ENCODE assay signal across 11 cellular contexts in genomic region chr1:41023279-41023990, GRCh38. TPM values are rescaled to one million over a fixed set of nuclear protein-coding genes. Genes with fewer than 3 reads are reported as not detected.
DNase-seq lines count a peak whose midpoint lies in the region; TF ChIP-seq lines count a peak whose summit lies in the region.
"Had no signal": no experiment of that assay in that cellular context is flagged by ENCODE, and none has a peak within 500 bp of the region (broad histone marks: within the 10 kb centered on the region; RNA-seq: fewer than 3 reads in every experiment).

No MANE protein-coding gene starts in this region.

- H3K9ac ChIP-seq in neural progenitor cell = no peak overlapping the region

- H3K27me3 ChIP-seq in DOHH2 (ENCODE audit: control insufficient read depth, low read length) (no peaks in the 10 kb centered on the region), neural progenitor cell (no peaks in the 10 kb centered on the region)

- H3K9me3 Mint-ChIP-seq in neural progenitor cell = no peaks in the 10 kb centered on the region
- H3K9me3 Mint-ChIP-seq: dendritic cell treated with granulocyte-macrophage colony-stimulating factor and Interleukin-4, amounts not matched to agents 40 ng/mL and 50 ng/mL, for 4 days had no signal

- H4K20me1 ChIP-seq in DOHH2 (ENCODE audit: control insufficient read depth, insufficient read depth, low read depth, low read length) (peaks cover 6% of the 10 kb centered on the region; the same call in 1 of the 2 replicates), neural progenitor cell (ENCODE audit: low read depth) (peaks cover 6% of the 10 kb centered on the region)

- H3K4me2 ChIP-seq in DOHH2 (ENCODE audit: low read length) = no peak overlapping the region
- H3K4me2 ChIP-seq in neural progenitor cell = no peak overlapping the region

- no peaks in the 10 kb centered on the region for H3K9me2 ChIP-seq in DOHH2 (replicated peaks; ENCODE audit: control insufficient read depth, low read length)

- peaks cover 15% of the 10 kb centered on the region for H3K4me1 Mint-ChIP-seq in neural progenitor cell

- H3K27ac Mint-ChIP-seq in neural progenitor cell = no peak overlapping the region
- H3K27ac Mint-ChIP-seq: dendritic cell treated with granulocyte-macrophage colony-stimulating factor and Interleukin-4, amounts not matched to agents 40 ng/mL and 50 ng/mL, for 4 days had no signal

- H3K79me2 ChIP-seq in DOHH2 (ENCODE audit: control insufficient read depth, low read length) = no peaks in the 10 kb centered on the region
- H3K79me2 ChIP-seq in neural progenitor cell (ENCODE audit: low read depth) = no peaks in the 10 kb centered on the region

- H3F3A ChIP-seq in DOHH2 (ENCODE audit: control insufficient read depth, insufficient read depth) = peaks cover 18% of the 10 kb centered on the region
- peaks cover 14% of the 10 kb centered on the region for H3F3A ChIP-seq in neural progenitor cell (ENCODE audit: low read depth)

- peaks cover 21% of the 10 kb centered on the region for H3K36me3 Mint-ChIP-seq in neural progenitor cell

- H3K36me3 ChIP-seq in DOHH2 (ENCODE audit: control insufficient read depth, low read length) = peaks cover 33% of the 10 kb centered on the region
- no peaks in the 10 kb centered on the region for H3K36me3 ChIP-seq in neural progenitor cell

- no peak overlapping the region for H3K4me3 ChIP-seq in DOHH2 (ENCODE audit: low read length)
- H3K4me3 ChIP-seq in cardiac fibroblast (replicated peaks in 1 of 2; ENCODE audit: low read depth in 2 of 2, low read length in 2 of 2) = no peak overlapping the region
- H3K4me3 ChIP-seq in neural progenitor cell = no peak overlapping the region
- H3K4me3 ChIP-seq: lower lobe of right lung had no signal

- H3K4me1 ChIP-seq in DOHH2 (ENCODE audit: control insufficient read depth, low read length) (peaks cover 8% of the 10 kb centered on the region), neural progenitor cell (peaks cover 5% of the 10 kb centered on the region)

- no peak overlapping the region for H3K4me3 Mint-ChIP-seq in neural progenitor cell
- H3K4me3 Mint-ChIP-seq: dendritic cell treated with granulocyte-macrophage colony-stimulating factor and Interleukin-4, amounts not matched to agents 40 ng/mL and 50 ng/mL, for 4 days had no signal

- no peak overlapping the region for H2AFZ ChIP-seq in neural progenitor cell (replicated peaks)

- H3K27ac ChIP-seq in DOHH2 (ENCODE audit: low read depth, low read length) (no peak overlapping the region), neural progenitor cell (no peak overlapping the region)
- H3K27ac ChIP-seq: lower lobe of right lung had no signal

- H3K9me3 ChIP-seq in DOHH2 (ENCODE audit: control insufficient read depth, insufficient read depth, low read length) (no peaks in the 10 kb centered on the region), neural progenitor cell (ENCODE audit: low read depth) (no peaks in the 10 kb centered on the region)
- H3K9me3 ChIP-seq: lower lobe of right lung had no signal

- peaks cover 7% of the 10 kb centered on the region for H3K27me3 Mint-ChIP-seq in neural progenitor cell (ENCODE audit: insufficient read depth, low read depth)
- H3K27me3 Mint-ChIP-seq: dendritic cell treated with granulocyte-macrophage colony-stimulating factor and Interleukin-4, amounts not matched to agents 40 ng/mL and 50 ng/mL, for 4 days had no signal

- DNase-seq in LHCN-M2 (ENCODE audit: low read depth) (peak; percentile 26), cardiac fibroblast (ENCODE audit: low read depth in 2 of 2) (peak; percentile 27 to 34), neural progenitor cell (ENCODE audit: low spot score) (peak; percentile 7), NCI-H1417 treated with DMSO at 0.1 percent for 48 hours (lab: John Stamatoyannopoulos, UW) (no peak), ureter (ENCODE audit: low spot score) (no peak), T-helper 9 cell (no peak), NK-92 (lab: John Stamatoyannopoulos, UW; ENCODE audit: unreplicated experiment) (no peak)
- DNase-seq: lower lobe of right lung, NCI-H345 had no signal

- peak; percentile 11 for TF ChIP-seq CTCF in DOHH2 (IDR thresholded peaks at IDR 0.05; ENCODE audit: low read depth, low read length, poor library complexity, severe bottlenecking)
- TF ChIP-seq CTCF in cardiac fibroblast (IDR thresholded peaks at IDR 0.05; ENCODE audit: low read depth, low read length) = peak; percentile 46
- peak; percentile 37 for TF ChIP-seq CTCF in neural progenitor cell (IDR thresholded peaks at IDR 0.05)

RNA-seq across cellular contexts. Expression of gene SLFNL1, which starts 1.9 kb away (rescaled TPM):
- total RNA-seq in LHCN-M2 (2014; rRNA removed) (0.17 TPM in 1 of 2 replicates, not detected in the other), neural progenitor cell (ENCODE audit: low replicate concordance) (0.19 TPM in 1 of 2 replicates, not detected in the other), ureter (0.68 TPM)
- 0.11 TPM for polyA plus RNA-seq in LHCN-M2 (2012)

RNA-seq across cellular contexts. Expression of gene CTPS1, which starts 43.9 kb away (rescaled TPM):
- total RNA-seq in LHCN-M2 (2014; rRNA removed) = 46.2 and 55.1 TPM in 2 replicates
- polyA plus RNA-seq in LHCN-M2 (2012) = 34.4 TPM
- 73.8 and 77.6 TPM in 2 replicates for total RNA-seq in neural progenitor cell (ENCODE audit: low replicate concordance)
- 51.0 TPM for total RNA-seq in ureter

Comparison
In these comparisons a context has a peak if more than half of its experiments do, and no peak if none do; other contexts are left out.
1. DNase-seq: peak in LHCN-M2 (single experiment), cardiac fibroblast (2 of 2) and neural progenitor cell (single experiment); none in NCI-H1417 treated with DMSO at 0.1 percent for 48 hours (single experiment), ureter (single experiment), T-helper 9 cell (single experiment) and NK-92 (single experiment).
2. Peak in every context shown above with its lines, with median percentiles within 50 percentile points of each other: CTCF ChIP-seq.